ENCODE assay signal across 11 cellular contexts in genomic region chr20:25280051-25280573, GRCh38. TPM values are rescaled to one million over a fixed set of nuclear protein-coding genes. Genes with fewer than 3 reads are reported as not detected.
DNase-seq lines count a peak whose midpoint lies in the region; ATAC-seq and TF ChIP-seq lines count a peak whose summit lies in the region.
"Had no signal": no experiment of that assay in that cellular context is flagged by ENCODE, and none has a peak within 500 bp of the region (broad histone marks: within the 10 kb centered on the region; RNA-seq: fewer than 3 reads in every experiment).

No MANE protein-coding gene starts in this region.

- H4K20me1 ChIP-seq in neural progenitor cell (ENCODE audit: low read depth) = no peaks in the 10 kb centered on the region

- DNase-seq in activated naive CD4-positive, alpha-beta T cell treated with anti-CD3 and anti-CD28 coated beads, Interleukin-2, amount 10 ng/mL, durations not matched to agents 7 days and 5 days = peak; percentile 13
- DNase-seq in activated naive CD4-positive, alpha-beta T cell treated with Interleukin-2 at 50 U/mL for 16 hours = no peak
- DNase-seq in RWPE1 (ENCODE audit: low spot score) (no peak), left kidney (ENCODE audit: low read depth, low spot score) (peak; percentile 70), tibial artery (peak; percentile 15 to 58), neural progenitor cell (ENCODE audit: low spot score) (no peak)
- DNase-seq: mesendoderm, NCI-H2171 treated with DMSO at 0.1 percent for 48 hours had no signal

- H3K27me3 Mint-ChIP-seq in activated naive CD4-positive, alpha-beta T cell treated with anti-CD3 and anti-CD28 coated beads, Interleukin-2, amount 10 ng/mL, durations not matched to agents 7 days and 5 days = no peaks in the 10 kb centered on the region
- no peaks in the 10 kb centered on the region for H3K27me3 Mint-ChIP-seq in neural progenitor cell (ENCODE audit: insufficient read depth, low read depth)

- no peak overlapping the region for H3K4me2 ChIP-seq in neural progenitor cell
- H3K4me2 ChIP-seq: smooth muscle cell had no signal

- intact Hi-C loops in tibial artery (cut with DNase I; ENCODE audit: low total_unique reads) = no loop called here

- H3K4me3 Mint-ChIP-seq in activated naive CD4-positive, alpha-beta T cell treated with anti-CD3 and anti-CD28 coated beads, Interleukin-2, amount 10 ng/mL, durations not matched to agents 7 days and 5 days = no peak overlapping the region
- H3K4me3 Mint-ChIP-seq in neural progenitor cell = no peak overlapping the region

- TF ChIP-seq CTCF in RWPE1 (conservative IDR thresholded peaks at IDR 0.05; ENCODE audit: low read depth) (no peak), tibial artery (IDR thresholded peaks at IDR 0.05) (no peak), neural progenitor cell (IDR thresholded peaks at IDR 0.05) (no peak)

- H3F3A ChIP-seq in neural progenitor cell (ENCODE audit: low read depth) = no peaks in the 10 kb centered on the region

- no peak overlapping the region for H3K27ac Mint-ChIP-seq in activated naive CD4-positive, alpha-beta T cell treated with anti-CD3 and anti-CD28 coated beads, Interleukin-2, amount 10 ng/mL, durations not matched to agents 7 days and 5 days
- H3K27ac Mint-ChIP-seq in neural progenitor cell = no peak overlapping the region

- no peaks in the 10 kb centered on the region for H3K9me3 ChIP-seq in tibial artery
- no peaks in the 10 kb centered on the region for H3K9me3 ChIP-seq in neural progenitor cell (ENCODE audit: low read depth)

- H3K9me3 Mint-ChIP-seq in activated naive CD4-positive, alpha-beta T cell treated with anti-CD3 and anti-CD28 coated beads, Interleukin-2, amount 10 ng/mL, durations not matched to agents 7 days and 5 days = no peaks in the 10 kb centered on the region
- H3K9me3 Mint-ChIP-seq in neural progenitor cell = no peaks in the 10 kb centered on the region

- H3K27ac ChIP-seq in RWPE1 = peak overlapping the region; percentile 33
- H3K27ac ChIP-seq in tibial artery = no peak overlapping the region
- H3K27ac ChIP-seq in neural progenitor cell = no peak overlapping the region

- no peak overlapping the region for H2AFZ ChIP-seq in neural progenitor cell (replicated peaks)

- POLR2A ChIA-PET in RWPE1 (lab: Yijun Ruan, JAX; ENCODE audit: low non-redundant PET) = no interaction called here

- H3K27me3 ChIP-seq in tibial artery (no peaks in the 10 kb centered on the region), neural progenitor cell (no peaks in the 10 kb centered on the region)

- H3K36me3 Mint-ChIP-seq in activated naive CD4-positive, alpha-beta T cell treated with anti-CD3 and anti-CD28 coated beads, Interleukin-2, amount 10 ng/mL, durations not matched to agents 7 days and 5 days = peaks cover 13% of the 10 kb centered on the region
- peaks cover 15% of the 10 kb centered on the region for H3K36me3 Mint-ChIP-seq in neural progenitor cell

- no peaks in the 10 kb centered on the region for H3K79me2 ChIP-seq in neural progenitor cell (ENCODE audit: low read depth)

- H3K4me1 Mint-ChIP-seq in activated naive CD4-positive, alpha-beta T cell treated with anti-CD3 and anti-CD28 coated beads, Interleukin-2, amount 10 ng/mL, durations not matched to agents 7 days and 5 days = peaks cover 13% of the 10 kb centered on the region
- H3K4me1 Mint-ChIP-seq in neural progenitor cell = no peaks in the 10 kb centered on the region

- no peak overlapping the region for H3K4me3 ChIP-seq in tibial artery
- no peak overlapping the region for H3K4me3 ChIP-seq in neural progenitor cell
- H3K4me3 ChIP-seq: smooth muscle cell had no signal

- H3K36me3 ChIP-seq in tibial artery (peaks cover 92 to 100% (median 97%) of the 10 kb centered on the region in 3 donors), neural progenitor cell (no peaks in the 10 kb centered on the region)

- no peak overlapping the region for H3K9ac ChIP-seq in neural progenitor cell

- H3K4me1 ChIP-seq in tibial artery = peaks cover 0 to 10% (median 0%) of the 10 kb centered on the region in 4 donors
- no peaks in the 10 kb centered on the region for H3K4me1 ChIP-seq in neural progenitor cell

- CTCF ChIA-PET in activated naive CD4-positive, alpha-beta T cell treated with anti-CD3 and anti-CD28 coated beads, Interleukin-2, amount 10 ng/mL, durations not matched to agents 7 days and 5 days (lab: Charles Lee) = no interaction called here
- CTCF ChIA-PET in RWPE1 (lab: Yijun Ruan, JAX) = interaction anchor here (0.7 kb wide), 1 partner anchor 25 kb away, joined by 3 read pairs; no protein-coding TSS in a partner anchor

- ATAC-seq in HG03520 (IDR thresholded peaks at IDR 0.05; ENCODE audit: unreplicated experiment) = no peak
- no peak for ATAC-seq in GM18511 (IDR thresholded peaks at IDR 0.05; ENCODE audit: unreplicated experiment)

RNA-seq across cellular contexts. Expression of gene PYGB, which starts 32.2 kb away (rescaled TPM):
- total RNA-seq in neural progenitor cell (ENCODE audit: low replicate concordance) = 40.9 and 76.7 TPM in 2 replicates

Comparison
In these comparisons a context has a peak if more than half of its experiments do, and no peak if none do; other contexts are left out.
1. DNase-seq: peak in activated naive CD4-positive, alpha-beta T cell treated with anti-CD3 and anti-CD28 coated beads, Interleukin-2, amount 10 ng/mL, durations not matched to agents 7 days and 5 days (single experiment), left kidney (single experiment) and tibial artery (2 of 2); none in activated naive CD4-positive, alpha-beta T cell treated with Interleukin-2 at 50 U/mL for 16 hours (single experiment), RWPE1 (single experiment) and neural progenitor cell (single experiment).